Comparison of ENCODE assay signal across 18 cellular contexts in genomic region chr10:4635394-4635793, GRCh38.
"Had no signal": no experiment of that assay in that cellular context is flagged by ENCODE, and none has a peak within 500 bp of the region (broad histone marks: within the 10 kb centered on the region; RNA-seq: fewer than 3 reads in every experiment).

No MANE protein-coding gene starts in this region.

- H3K4me1 ChIP-seq: breast epithelium, prostate gland had no signal

- H3K9me3 ChIP-seq: breast epithelium, prostate gland, right atrium auricular region, suprapubic skin, transverse colon, vagina had no signal

- H3K27ac ChIP-seq: breast epithelium, coronary artery, prostate gland, right atrium auricular region, suprapubic skin, transverse colon, vagina had no signal

- H3K4me3 ChIP-seq: breast epithelium, coronary artery, lung, prostate gland, right atrium auricular region, suprapubic skin, transverse colon, vagina had no signal

- H3K9me3 Mint-ChIP-seq: activated naive CD8-positive, alpha-beta T cell treated with anti-CD3 and anti-CD28 coated beads, Interleukin-2, amount 50 U/mL, for 24 hours; stimulated activated naive CD8-positive, alpha-beta T cell treated with anti-CD3 and anti-CD28 coated beads, Interleukin-15, Interleukin-2, amounts not matched to agents 100 ng/mL and 50 ng/mL, for 24 hours had no signal

- H3K4me3 Mint-ChIP-seq: activated naive CD8-positive, alpha-beta T cell treated with anti-CD3 and anti-CD28 coated beads, Interleukin-2, amount 50 U/mL, for 24 hours; neural crest cell; stimulated activated naive CD8-positive, alpha-beta T cell treated with anti-CD3 and anti-CD28 coated beads, Interleukin-15, Interleukin-2, amounts not matched to agents 100 ng/mL and 50 ng/mL, for 24 hours had no signal

- H3K36me3 ChIP-seq: breast epithelium, prostate gland, right atrium auricular region, suprapubic skin, transverse colon, vagina had no signal

- DNase-seq: activated CD4-positive, alpha-beta T cell treated with anti-CD3 and anti-CD28 coated beads, Interleukin-2, amount 50 U/mL, for 1 hour; activated naive CD4-positive, alpha-beta T cell treated with Interleukin-2 at 50 U/mL for 16 hours; activated naive CD8-positive, alpha-beta T cell treated with anti-CD3 and anti-CD28 coated beads, Interleukin-2, amount 50 U/mL, for 24 hours; erythroblast; hippocampal formation; T-helper 1 cell; T-helper 9 cell; transverse colon had no signal

- H3K27ac Mint-ChIP-seq: activated naive CD8-positive, alpha-beta T cell treated with anti-CD3 and anti-CD28 coated beads, Interleukin-2, amount 50 U/mL, for 24 hours; stimulated activated naive CD8-positive, alpha-beta T cell treated with anti-CD3 and anti-CD28 coated beads, Interleukin-15, Interleukin-2, amounts not matched to agents 100 ng/mL and 50 ng/mL, for 24 hours had no signal

- H3K27me3 ChIP-seq: breast epithelium, right atrium auricular region, suprapubic skin, transverse colon, vagina had no signal

- H3K27me3 Mint-ChIP-seq: activated naive CD8-positive, alpha-beta T cell treated with anti-CD3 and anti-CD28 coated beads, Interleukin-2, amount 50 U/mL, for 24 hours had no signal

- ATAC-seq: activated naive CD8-positive, alpha-beta T cell treated with anti-CD3 and anti-CD28 coated beads, Interleukin-2, amount 50 U/mL, for 24 hours; left lobe of liver had no signal
